ENCODE assay signal across 9 cellular contexts in the genomic region with DNA sequence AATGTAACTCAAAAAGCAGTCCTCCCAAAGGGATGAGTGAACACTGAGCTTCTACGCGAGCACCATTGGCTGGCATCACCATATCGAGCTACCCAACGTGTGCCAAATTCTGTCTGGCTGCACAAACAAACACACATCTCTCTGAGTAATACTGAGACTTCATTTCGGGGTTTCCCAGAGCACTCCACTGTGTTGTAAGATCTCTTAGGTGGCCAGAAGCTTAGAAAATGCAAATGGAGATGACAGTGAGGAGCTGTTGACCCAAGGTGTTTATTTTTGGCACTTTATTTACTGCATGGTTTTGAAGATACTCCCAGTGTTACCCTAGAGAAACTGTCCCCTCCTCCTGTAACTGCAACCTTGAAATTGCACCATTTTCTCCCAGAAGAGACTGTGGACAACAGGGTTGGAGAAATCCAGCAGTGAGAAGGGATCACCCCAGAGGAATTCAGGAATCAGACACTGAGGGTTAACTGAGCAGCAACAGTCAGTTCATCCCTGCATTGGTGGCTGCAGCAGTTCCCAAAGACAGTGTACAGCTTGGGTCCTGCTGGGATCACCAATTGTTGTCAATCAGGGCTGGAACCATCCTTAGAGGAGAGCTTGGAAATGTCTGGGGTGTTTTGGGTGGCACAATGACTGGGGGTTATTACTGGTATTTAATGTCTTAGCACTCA. TPM values are rescaled to one million over a fixed set of nuclear protein-coding genes. Genes with fewer than 3 reads are reported as not detected.
DNase-seq lines count a peak whose midpoint lies in the region; ATAC-seq and TF ChIP-seq lines count a peak whose summit lies in the region.
"Had no signal": no experiment of that assay in that cellular context is flagged by ENCODE, and none has a peak within 500 bp of the region (broad histone marks: within the 10 kb centered on the region; RNA-seq: fewer than 3 reads in every experiment).

No MANE protein-coding gene starts in this region.

- H3K4me3 ChIP-seq in SK-N-SH (ENCODE audit: low read depth in 2 of 2, low read length in 1 of 2), result no peak overlapping the region
- H3K4me3 ChIP-seq: thoracic aorta had no signal

- in situ Hi-C loops in GM18951 (cut with MboI; ENCODE audit: low sequenced_read_pairs, unreplicated experiment), result no loop called here

- peaks cover 4% of the 10 kb centered on the region for H3K36me3 Mint-ChIP-seq in activated CD4-positive, alpha-beta T cell treated with anti-CD3 and anti-CD28 coated beads, Interleukin-2, amount 10 ng/mL, durations not matched to agents 24 days and 14 days (ENCODE audit: low read depth)
- peaks cover 16% of the 10 kb centered on the region for H3K36me3 Mint-ChIP-seq in natural killer cell

- H3K9ac ChIP-seq in SK-N-SH, result no peak overlapping the region

- no peaks in the 10 kb centered on the region for H3K27me3 Mint-ChIP-seq in activated CD4-positive, alpha-beta T cell treated with anti-CD3 and anti-CD28 coated beads, Interleukin-2, amount 10 ng/mL, durations not matched to agents 24 days and 14 days
- H3K27me3 Mint-ChIP-seq in natural killer cell (ENCODE audit: low read depth in 2 of 2), result no peaks in the 10 kb centered on the region

- H3K27ac ChIP-seq in SK-N-SH (ENCODE audit: low read depth in 2 of 2, low read length in 1 of 2), result no peak overlapping the region
- H3K27ac ChIP-seq in substantia nigra (ENCODE audit: low read depth, low read length, poor library complexity, severe bottlenecking), result no peak overlapping the region
- H3K27ac ChIP-seq: thoracic aorta had no signal

- TF ChIP-seq POLR2A in GM18951 (IDR thresholded peaks at IDR 0.05; ENCODE audit: extremely low read depth, insufficient read depth, insufficient read length), result peak; percentile 40

- DNase-seq in activated CD4-positive, alpha-beta T cell treated with anti-CD3 and anti-CD28 coated beads, Interleukin-2, amount 10 ng/mL, durations not matched to agents 24 days and 14 days, result peak; percentile 90
- DNase-seq in natural killer cell (peak; percentile 54), ureter (ENCODE audit: low spot score) (no peak), SK-N-SH (no peak), substantia nigra (lab: John Stamatoyannopoulos, UW) (no peak), omental fat pad (ENCODE audit: low spot score) (no peak)

- no peak overlapping the region for H3K4me2 ChIP-seq in SK-N-SH

- peak overlapping the region; percentile 89 for H3K4me3 Mint-ChIP-seq in activated CD4-positive, alpha-beta T cell treated with anti-CD3 and anti-CD28 coated beads, Interleukin-2, amount 10 ng/mL, durations not matched to agents 24 days and 14 days
- peak overlapping the region; percentile 99 for H3K4me3 Mint-ChIP-seq in natural killer cell

- no peaks in the 10 kb centered on the region for H3K9me3 ChIP-seq in SK-N-SH
- H3K9me3 ChIP-seq: thoracic aorta had no signal

- TF ChIP-seq RAD21 in SK-N-SH (IDR thresholded peaks at IDR 0.05; ENCODE audit: low read length), result no peak

- peaks cover 83% of the 10 kb centered on the region for H3K4me1 Mint-ChIP-seq in activated CD4-positive, alpha-beta T cell treated with anti-CD3 and anti-CD28 coated beads, Interleukin-2, amount 10 ng/mL, durations not matched to agents 24 days and 14 days
- H3K4me1 Mint-ChIP-seq in natural killer cell, result peaks cover 81 to 89% of the 10 kb centered on the region in 2 donors

- H2AFZ ChIP-seq in SK-N-SH (ENCODE audit: low read depth), result no peak overlapping the region

- peak overlapping the region; percentile 95 for H3K27ac Mint-ChIP-seq in activated CD4-positive, alpha-beta T cell treated with anti-CD3 and anti-CD28 coated beads, Interleukin-2, amount 10 ng/mL, durations not matched to agents 24 days and 14 days
- H3K27ac Mint-ChIP-seq in natural killer cell, result peak overlapping the region; percentile 71 to 89

- no peaks in the 10 kb centered on the region for H3K79me2 ChIP-seq in SK-N-SH (ENCODE audit: insufficient read depth)

- intact Hi-C loops in activated CD4-positive, alpha-beta T cell treated with anti-CD3 and anti-CD28 coated beads, Interleukin-2, amount 10 ng/mL, durations not matched to agents 24 days and 14 days (cut with micrococcal nuclease), result loop anchor here (1.0 to 10.0 kb wide), 12 partner anchors 8 to 1088 kb away; a partner anchor contains a TSS
- intact Hi-C loops in natural killer cell (cut with micrococcal nuclease), result loop anchor here (1.0 to 10.0 kb wide), 9 partner anchors 8 to 201 kb away; no protein-coding TSS in a partner anchor

- no peak for TF ChIP-seq EP300 in SK-N-SH (IDR thresholded peaks at IDR 0.05; ENCODE audit: borderline replicate concordance in 1 of 2, low read depth in 1 of 2, low read length in 1 of 2)

- H3K36me3 ChIP-seq in SK-N-SH (replicated peaks in 1 of 2; ENCODE audit: control insufficient read depth in 1 of 2, insufficient read depth in 2 of 2, low read length in 1 of 2), result no peaks in the 10 kb centered on the region
- H3K36me3 ChIP-seq: thoracic aorta had no signal

- POLR2A ChIA-PET in SK-N-SH (lab: Yijun Ruan, JAX), result no interaction called here

- no peaks in the 10 kb centered on the region for H3K9me2 ChIP-seq in SK-N-SH

- no peaks in the 10 kb centered on the region for H3K9me3 Mint-ChIP-seq in activated CD4-positive, alpha-beta T cell treated with anti-CD3 and anti-CD28 coated beads, Interleukin-2, amount 10 ng/mL, durations not matched to agents 24 days and 14 days
- H3K9me3 Mint-ChIP-seq in natural killer cell, result no peaks in the 10 kb centered on the region

- H3K4me1 ChIP-seq in SK-N-SH (ENCODE audit: control insufficient read depth in 1 of 2, insufficient read depth in 2 of 2, low read depth in 1 of 2, low read length in 1 of 2), result peaks cover 0 to 1% of the 10 kb centered on the region in 2 experiments; a peak in 2 of 4 replicates

- H3K27me3 ChIP-seq in SK-N-SH (ENCODE audit: insufficient read depth), result no peaks in the 10 kb centered on the region

- CTCF ChIA-PET in SK-N-SH (lab: Yijun Ruan, JAX), result interaction anchor here (1.0 to 2.2 kb wide), 5 partner anchors 14 to 135 kb away, joined by 3 to 7 read pairs (median 3); no protein-coding TSS in a partner anchor

- TF ChIP-seq CTCF in natural killer cell (IDR thresholded peaks at IDR 0.05) (no peak), SK-N-SH (IDR thresholded peaks at IDR 0.05) (no peak), omental fat pad (IDR thresholded peaks at IDR 0.05) (no peak)

- ATAC-seq in HG02884 (IDR thresholded peaks at IDR 0.05; ENCODE audit: unreplicated experiment), result peak; percentile 64
- ATAC-seq in natural killer cell, result peak; percentile 67 to 80 (median 69)
- no peak for ATAC-seq in omental fat pad (ENCODE audit: low FRiP score)

- H4K20me1 ChIP-seq in SK-N-SH (ENCODE audit: insufficient read depth), result no peaks in the 10 kb centered on the region

- no peaks in the 10 kb centered on the region for H3F3A ChIP-seq in SK-N-SH (replicated peaks; ENCODE audit: insufficient read depth)

- WGBS in SK-N-SH (ENCODE audit: low lambda C conversion rate), result 58% methylated on average over 5 of the region's 5 CpGs

TF ChIP-seq in SK-N-SH, 30 proteins besides CTCF, POLR2A, EP300 and RAD21:
- TF ChIP-seq YY1 (IDR thresholded peaks at IDR 0.05; ENCODE audit: low read depth) (no peak), POLR2AphosphoS5 (IDR thresholded peaks at IDR 0.05; ENCODE audit: low read depth, low read length) (no peak), FOSL2 (IDR thresholded peaks at IDR 0.05; ENCODE audit: borderline replicate concordance, low read depth) (no peak), PBX3 (IDR thresholded peaks at IDR 0.05) (no peak), RCOR1 (IDR thresholded peaks at IDR 0.05; ENCODE audit: low read length) (no peak), JUND (IDR thresholded peaks at IDR 0.05) (no peak), NFIC (IDR thresholded peaks at IDR 0.05; ENCODE audit: borderline replicate concordance) (no peak), MXI1 (IDR thresholded peaks at IDR 0.05; ENCODE audit: low read depth, low read length) (no peak)

RNA-seq across cellular contexts. Expression of gene RIPOR2, which starts 1.0 kb away (rescaled TPM):
- total RNA-seq in activated CD4-positive, alpha-beta T cell treated with anti-CD3 and anti-CD28 coated beads, Interleukin-2, amount 10 ng/mL, durations not matched to agents 24 days and 14 days, result 25.3 and 26.5 TPM in 2 replicates
- total RNA-seq in natural killer cell (100 to 1,000 TPM; 234 to 312 (median 299) TPM), ureter (12.1 TPM), omental fat pad (10 to 100 TPM; 13.9 to 75.0 (median 15.0) TPM)
- polyA plus RNA-seq in SK-N-SH (2012; rRNA removed), result 0.05 TPM in 2 replicates
- 0.05 and 0.10 TPM in 2 replicates for polyA plus RNA-seq in SK-N-SH (2012; cell fraction: cytosol; rRNA removed)
- polyA plus RNA-seq in SK-N-SH (2012; cell fraction: nucleus; rRNA removed), result 0.05 and 0.13 TPM in 2 replicates

Comparison
In these comparisons a context has a peak if more than half of its experiments do, and no peak if none do; other contexts are left out.
1. DNase-seq: peak in activated CD4-positive, alpha-beta T cell treated with anti-CD3 and anti-CD28 coated beads, Interleukin-2, amount 10 ng/mL, durations not matched to agents 24 days and 14 days (single experiment) and natural killer cell (single experiment); none in ureter (single experiment), SK-N-SH (single experiment), substantia nigra (0 of 49) and omental fat pad (single experiment).